In the genomic region with DNA sequence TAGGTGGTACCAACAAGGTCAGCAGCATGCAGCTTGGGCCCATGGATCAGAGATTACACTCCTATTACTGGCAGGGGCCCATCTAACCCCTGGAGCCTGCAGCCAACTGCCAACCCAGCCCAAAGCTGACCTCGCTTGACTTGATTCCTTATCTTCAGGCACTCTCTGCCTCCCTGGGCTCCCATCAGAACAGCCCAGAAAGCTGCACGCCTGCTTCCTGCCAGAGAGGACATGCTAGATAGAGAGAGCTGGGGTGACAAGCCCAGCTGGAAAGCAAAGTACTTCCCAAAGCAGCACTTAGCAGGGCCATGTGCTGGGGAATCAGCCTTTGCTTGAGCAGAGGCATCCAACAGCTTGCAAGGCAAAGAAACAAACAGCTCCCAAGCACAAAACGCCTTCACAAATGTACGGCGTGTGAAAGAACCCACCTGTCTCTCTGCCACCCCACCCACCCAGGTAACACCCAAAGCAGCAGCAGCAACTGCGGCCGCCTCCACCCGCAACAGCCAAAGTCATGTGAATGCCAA, we compare ENCODE assay signal across 3 cellular contexts.
TF ChIP-seq lines count a peak whose summit lies in the region.

No MANE protein-coding gene starts in this region.

TF ChIP-seq in HepG2, 621 proteins besides CTCF, POLR2A, EP300 and RAD21:
- TF ChIP-seq ZNF333 (CRISPR knock-in tag; IDR thresholded peaks at IDR 0.05; ENCODE audit: borderline replicate concordance) (no peak), ZNF205 (CRISPR knock-in tag; IDR thresholded peaks at IDR 0.05) (no peak), ZNF775 (CRISPR knock-in tag; IDR thresholded peaks at IDR 0.05; ENCODE audit: borderline replicate concordance) (no peak), ZSCAN12 (CRISPR knock-in tag; IDR thresholded peaks at IDR 0.05) (no peak), KMT2A (CRISPR knock-in tag; IDR thresholded peaks at IDR 0.05) (no peak), ZMYM4 (CRISPR knock-in tag; IDR thresholded peaks at IDR 0.05) (no peak), RFX1 (IDR thresholded peaks at IDR 0.05) (no peak)
TF ChIP-seq in HepG2: peak in this region for 0.

TF ChIP-seq in K562, 482 proteins besides CTCF, POLR2A, EP300 and RAD21 (continues in another document):
- TF ChIP-seq POLR2AphosphoS2 (IDR thresholded peaks at IDR 0.05; ENCODE audit: low read length): no peak
- no peak for TF ChIP-seq ZNF124 (CRISPR knock-in tag; IDR thresholded peaks at IDR 0.05)
- TF ChIP-seq PYGO2 (tag; IDR thresholded peaks at IDR 0.05): 0 out of 2 replicates have a peak, but pooled peaks have one; percentile 11
- no peak for TF ChIP-seq TAF9B (IDR thresholded peaks at IDR 0.05; ENCODE audit: partially characterized antibody)
- TF ChIP-seq ZNF586 (CRISPR knock-in tag; conservative IDR thresholded peaks at IDR 0.05): no peak
- no peak for TF ChIP-seq ZNF282 (CRISPR knock-in tag; IDR thresholded peaks at IDR 0.05)
- peak; percentile 90 for TF ChIP-seq SOX6 (IDR thresholded peaks at IDR 0.05)
- TF ChIP-seq ARNT (IDR thresholded peaks at IDR 0.05): peak; percentile 43 to 92; a peak in 3 of 4 replicates
- no peak for TF ChIP-seq CCNT2 (IDR thresholded peaks at IDR 0.05; ENCODE audit: borderline replicate concordance, extremely low read depth, insufficient read length, low read depth, low read length)
- no peak for TF ChIP-seq SMAD2 (IDR thresholded peaks at IDR 0.05; ENCODE audit: low read depth, low read length)
- TF ChIP-seq ZFP91 (CRISPR knock-in tag; IDR thresholded peaks at IDR 0.05): no peak
- peak; percentile 63; the same call in 1 of the 2 replicates for TF ChIP-seq HDGF (IDR thresholded peaks at IDR 0.05)
- no peak for TF ChIP-seq NUFIP1 (IDR thresholded peaks at IDR 0.05; ENCODE audit: partially characterized antibody)
- TF ChIP-seq ZSCAN29 (IDR thresholded peaks at IDR 0.05): no peak
- no peak for TF ChIP-seq TAF15 (IDR thresholded peaks at IDR 0.05; ENCODE audit: low read depth, low read length)
- no peak for TF ChIP-seq GTF2B (IDR thresholded peaks at IDR 0.05; ENCODE audit: extremely low read depth, insufficient read length)
- TF ChIP-seq NCOA2 (IDR thresholded peaks at IDR 0.05; ENCODE audit: partially characterized antibody in 2 of 2): peak in 1 of 2 experiments; percentile 68
- no peak for TF ChIP-seq USF1 (CRISPR knock-in tag; IDR thresholded peaks at IDR 0.05)
- no peak for TF ChIP-seq ZNF41 (CRISPR knock-in tag; conservative IDR thresholded peaks at IDR 0.05)
- peak; percentile 98 for TF ChIP-seq NCOR1 (IDR thresholded peaks at IDR 0.05)
- TF ChIP-seq SP1 (CRISPR knock-in tag; IDR thresholded peaks at IDR 0.05): no peak
- TF ChIP-seq SETDB1 (IDR thresholded peaks at IDR 0.05; ENCODE audit: low read length): no peak
- TF ChIP-seq LCOR (CRISPR knock-in tag; IDR thresholded peaks at IDR 0.05): no peak
- 0 out of 4 replicates have a peak, but pooled peaks of 1 of the 2 experiments have one; percentile 43 for TF ChIP-seq TEAD1 (CRISPR knock-in tag; IDR thresholded peaks at IDR 0.05)
- peak; percentile 89 for TF ChIP-seq SMARCA4 (IDR thresholded peaks at IDR 0.05)
- no peak for TF ChIP-seq SIX5 (IDR thresholded peaks at IDR 0.05; ENCODE audit: borderline replicate concordance in 1 of 2, insufficient read depth in 1 of 2, low read depth in 1 of 2, low read length in 2 of 2)
- no peak for TF ChIP-seq ZFP30 (CRISPR knock-in tag; IDR thresholded peaks at IDR 0.05; ENCODE audit: borderline replicate concordance)
- no peak for TF ChIP-seq HNRNPLL (IDR thresholded peaks at IDR 0.05; ENCODE audit: low read depth, low read length, poor library complexity, severe bottlenecking)
- TF ChIP-seq KLF10 (CRISPR knock-in tag; IDR thresholded peaks at IDR 0.05): no peak
- TF ChIP-seq MAX (CRISPR knock-in tag; IDR thresholded peaks at IDR 0.05): peak; percentile 92
- TF ChIP-seq PURB (CRISPR knock-in tag; IDR thresholded peaks at IDR 0.05; ENCODE audit: low read depth): no peak
- TF ChIP-seq MEIS2 (IDR thresholded peaks at IDR 0.05; ENCODE audit: partially characterized antibody): peak; percentile 58
- peak; percentile 81; the same call in 1 of the 2 replicates for TF ChIP-seq SMARCE1 (IDR thresholded peaks at IDR 0.05)
- no peak for TF ChIP-seq ZNF644 (tag; IDR thresholded peaks at IDR 0.05; ENCODE audit: low read depth)
- no peak for TF ChIP-seq FOXK1 (CRISPR knock-in tag; IDR thresholded peaks at IDR 0.05; ENCODE audit: borderline replicate concordance)
- TF ChIP-seq GABPB2 (CRISPR knock-in tag; conservative IDR thresholded peaks at IDR 0.05): no peak
- TF ChIP-seq KAT7 (CRISPR knock-in tag; IDR thresholded peaks at IDR 0.05; ENCODE audit: borderline replicate concordance): no peak
- TF ChIP-seq RUNX1 (IDR thresholded peaks at IDR 0.05; ENCODE audit: low read depth): peak; percentile 59; the same call in 1 of the 2 replicates
- peak; percentile 20; the same call in 1 of the 2 replicates for TF ChIP-seq NR2C1 (IDR thresholded peaks at IDR 0.05)
- peak; percentile 80 for TF ChIP-seq NR2C1 (tag; IDR thresholded peaks at IDR 0.05)
- TF ChIP-seq SNRNP70 (optimal IDR thresholded peaks at IDR 0.05; ENCODE audit: low read depth, low read length): no peak
- peak; percentile 74 for TF ChIP-seq MBD2 (IDR thresholded peaks at IDR 0.05; ENCODE audit: borderline replicate concordance, low read depth)
- TF ChIP-seq TCF7 (IDR thresholded peaks at IDR 0.05; ENCODE audit: borderline replicate concordance): no peak

TF ChIP-seq in GM12891, 5 proteins besides CTCF, POLR2A, EP300 and RAD21:
- TF ChIP-seq PAX5 (IDR thresholded peaks at IDR 0.05; ENCODE audit: insufficient read depth, low read length, severe bottlenecking) (no peak), POLR2AphosphoS5 (IDR thresholded peaks at IDR 0.05; ENCODE audit: low read depth, low read length) (no peak), TAF1 (IDR thresholded peaks at IDR 0.05; ENCODE audit: low read depth, low read length) (no peak), SPI1 (IDR thresholded peaks at IDR 0.05; ENCODE audit: low read depth, low read length) (no peak), POU2F2 (IDR thresholded peaks at IDR 0.05; ENCODE audit: low read depth, low read length) (no peak)
